In genomic region chr21:46621457-46622182, GRCh38 we compare ENCODE assay signal across 11 cellular contexts. TPM values are rescaled to one million over a fixed set of nuclear protein-coding genes. Genes with fewer than 3 reads are reported as not detected.
DNase-seq lines count a peak whose midpoint lies in the region; ATAC-seq lines count a peak whose summit lies in the region.
"Had no signal": no experiment of that assay in that cellular context is flagged by ENCODE, and none has a peak within 500 bp of the region (broad histone marks: within the 10 kb centered on the region; RNA-seq: fewer than 3 reads in every experiment).

No MANE protein-coding gene starts in this region.

- no peak overlapping the region for H3K9ac ChIP-seq in rectal smooth muscle tissue (ENCODE audit: low read length)
- H3K9ac ChIP-seq: KMS-11 had no signal

- intact Hi-C loops in left ventricle myocardium superior (cut with micrococcal nuclease) = no loop called here

- H3K36me3 ChIP-seq in rectal smooth muscle tissue (ENCODE audit: control insufficient read depth, insufficient read depth, low read length) (no peaks in the 10 kb centered on the region), H7 (replicated peaks; ENCODE audit: control insufficient read depth, insufficient read depth, low read length) (no peaks in the 10 kb centered on the region)
- H3K36me3 ChIP-seq: heart left ventricle had no signal

- DNase-seq in GF-D8 (lab: John Stamatoyannopoulos, UW) = peak; percentile 35
- DNase-seq in activated CD8-positive, alpha-beta T cell treated with anti-CD3 and anti-CD28 coated beads, Interleukin-2, amount 10 ng/mL, durations not matched to agents 7 days and 5 days = peak; percentile 27
- no peak for DNase-seq in left ventricle myocardium superior
- no peak for DNase-seq in H7
- no peak for DNase-seq in NOMO-1 treated with DMSO at 0.1 percent for 48 hours (lab: John Stamatoyannopoulos, UW; ENCODE audit: unreplicated experiment)
- no peak for DNase-seq in GM03348 (ENCODE audit: low spot score)

- H3K4me3 ChIP-seq in rectal smooth muscle tissue (ENCODE audit: low read length) (no peak overlapping the region), H7 (ENCODE audit: insufficient read depth, low read depth, low read length) (no peak overlapping the region)
- H3K4me3 ChIP-seq: heart left ventricle had no signal

- H3K4me1 Mint-ChIP-seq in activated CD8-positive, alpha-beta T cell treated with anti-CD3 and anti-CD28 coated beads, Interleukin-2, amount 10 ng/mL, durations not matched to agents 7 days and 5 days (ENCODE audit: low read depth) = peaks cover 47% of the 10 kb centered on the region

- CTCF ChIA-PET in activated CD8-positive, alpha-beta T cell treated with anti-CD3 and anti-CD28 coated beads, Interleukin-2, amount 10 ng/mL, durations not matched to agents 7 days and 5 days (lab: Charles Lee) = interaction anchor here (1.1 to 2.5 kb wide), 6 partner anchors 12 to 90 kb away, joined by 3 to 18 read pairs (median 4); partner anchors contain the start of genes PRMT2 and S100B

- peak overlapping the region; percentile 93 for H3K27ac Mint-ChIP-seq in activated CD8-positive, alpha-beta T cell treated with anti-CD3 and anti-CD28 coated beads, Interleukin-2, amount 10 ng/mL, durations not matched to agents 7 days and 5 days

- H3K27me3 ChIP-seq in rectal smooth muscle tissue (ENCODE audit: control insufficient read depth, insufficient read depth, low read length) = no peaks in the 10 kb centered on the region
- H3K27me3 ChIP-seq in H7 (ENCODE audit: control insufficient read depth, insufficient read depth, low read length) = no peaks in the 10 kb centered on the region
- H3K27me3 ChIP-seq: heart left ventricle had no signal

- no peaks in the 10 kb centered on the region for H3K27me3 Mint-ChIP-seq in activated CD8-positive, alpha-beta T cell treated with anti-CD3 and anti-CD28 coated beads, Interleukin-2, amount 10 ng/mL, durations not matched to agents 7 days and 5 days (ENCODE audit: low read depth)

- H3K9me3 Mint-ChIP-seq in activated CD8-positive, alpha-beta T cell treated with anti-CD3 and anti-CD28 coated beads, Interleukin-2, amount 10 ng/mL, durations not matched to agents 7 days and 5 days (ENCODE audit: insufficient read depth) = peaks cover 12% of the 10 kb centered on the region

- no peak overlapping the region for H3K4me3 Mint-ChIP-seq in activated CD8-positive, alpha-beta T cell treated with anti-CD3 and anti-CD28 coated beads, Interleukin-2, amount 10 ng/mL, durations not matched to agents 7 days and 5 days

- H3K4me1 ChIP-seq in rectal smooth muscle tissue (ENCODE audit: control insufficient read depth, insufficient read depth, low read length) = no peaks in the 10 kb centered on the region

- ATAC-seq in activated CD8-positive, alpha-beta T cell treated with anti-CD3 and anti-CD28 coated beads, Interleukin-2, amount 10 ng/mL, durations not matched to agents 7 days and 5 days = peak; percentile 42
- ATAC-seq in left ventricle myocardium superior (peak; percentile 41), HG02678 (IDR thresholded peaks at IDR 0.05; ENCODE audit: unreplicated experiment) (no peak)

- peaks cover 9% of the 10 kb centered on the region for H3K36me3 Mint-ChIP-seq in activated CD8-positive, alpha-beta T cell treated with anti-CD3 and anti-CD28 coated beads, Interleukin-2, amount 10 ng/mL, durations not matched to agents 7 days and 5 days (ENCODE audit: low read depth)

- POLR2A ChIA-PET in activated CD8-positive, alpha-beta T cell treated with anti-CD3 and anti-CD28 coated beads, Interleukin-2, amount 10 ng/mL, durations not matched to agents 7 days and 5 days (lab: Charles Lee) = interaction anchor here (1.0 to 3.6 kb wide), 2 partner anchors 14 to 15 kb away, joined by 5 to 33 read pairs; partner anchors contain the start of gene PRMT2

- H3K27ac ChIP-seq in rectal smooth muscle tissue (ENCODE audit: low read depth, low read length) = peak overlapping the region; percentile 21
- H3K27ac ChIP-seq: KMS-11 had no signal

RNA-seq across cellular contexts. Expression of gene PRMT2, which starts 13.9 kb away (rescaled TPM):
- 100 to 1,000 TPM; 110 to 117 TPM for total RNA-seq in activated CD8-positive, alpha-beta T cell treated with anti-CD3 and anti-CD28 coated beads, Interleukin-2, amount 10 ng/mL, durations not matched to agents 7 days and 5 days
- 56.8 TPM for total RNA-seq in left ventricle myocardium superior
- 54.1 and 59.9 TPM in 2 replicates for total RNA-seq in H7 (2014; rRNA removed; shearing (Covaris generic))

RNA-seq across cellular contexts. Expression of gene S100B, which starts 16.7 kb away (rescaled TPM):
- 1 to 10 TPM; 8.5 to 9.5 TPM for total RNA-seq in activated CD8-positive, alpha-beta T cell treated with anti-CD3 and anti-CD28 coated beads, Interleukin-2, amount 10 ng/mL, durations not matched to agents 7 days and 5 days
- 3.5 TPM for total RNA-seq in left ventricle myocardium superior
- total RNA-seq in H7 (2014; rRNA removed; shearing (Covaris generic)) = 0.10 TPM in 1 of 2 replicates, not detected in the other
- total RNA-seq: pulmonary artery endothelial cell had no signal

Comparison
In these comparisons a context has a peak if more than half of its experiments do, and no peak if none do; other contexts are left out.
1. DNase-seq: peak in GF-D8 (single experiment) and activated CD8-positive, alpha-beta T cell treated with anti-CD3 and anti-CD28 coated beads, Interleukin-2, amount 10 ng/mL, durations not matched to agents 7 days and 5 days (single experiment); none in left ventricle myocardium superior (single experiment), H7 (single experiment), NOMO-1 treated with DMSO at 0.1 percent for 48 hours (single experiment) and GM03348 (single experiment).